11 cellular contexts compared by ENCODE assay signal in genomic region chrX:13151806-13152510, GRCh38.
DNase-seq lines count a peak whose midpoint lies in the region; ATAC-seq, FAIRE-seq and TF ChIP-seq lines count a peak whose summit lies in the region.
"Had no signal": no experiment of that assay in that cellular context is flagged by ENCODE, and none has a peak within 500 bp of the region (broad histone marks: within the 10 kb centered on the region; RNA-seq: fewer than 3 reads in every experiment).

No MANE protein-coding gene starts in this region.

- no peak for DNase-seq in natural killer cell
- DNase-seq in natural killer cell treated with Interleukin-12 subunit alpha and Interleukin-12 subunit beta and Interleukin-15 and Interleukin-18, amount 100 ng/mL, for 72 hours (ENCODE audit: low spot score) = no peak
- no peak for DNase-seq in activated naive CD8-positive, alpha-beta T cell treated with anti-CD3 and anti-CD28 coated beads, Interleukin-2, amount 50 U/mL, for 24 hours
- DNase-seq in keratinocyte (ENCODE audit: low read depth, low spot score) = no peak
- DNase-seq in uterus = no peak
- DNase-seq in 8988T = no peak
- no peak for DNase-seq in iPS-NIHi11 (ENCODE audit: low spot score)
- no peak for DNase-seq in DMS 273 treated with DMSO at 0.1 percent for 48 hours (lab: John Stamatoyannopoulos, UW)
- DNase-seq: foreskin keratinocyte had no signal

- no peak overlapping the region for H3K4me2 ChIP-seq in keratinocyte (ENCODE audit: control insufficient read depth, extremely low read depth, insufficient read depth, low read depth, low read length)
- H3K4me2 ChIP-seq: KMS-11 had no signal

- H3K9ac ChIP-seq in keratinocyte (ENCODE audit: control insufficient read depth, extremely low read depth, insufficient read depth, low read length) = no peak overlapping the region
- H3K9ac ChIP-seq: KMS-11 had no signal

- ATAC-seq in natural killer cell = peak; percentile 49 to 94 (median 77)
- ATAC-seq in natural killer cell treated with Interleukin-12 subunit alpha and Interleukin-12 subunit beta and Interleukin-15 and Interleukin-18, amount 100 ng/mL, for 72 hours = no peak
- ATAC-seq in activated naive CD8-positive, alpha-beta T cell treated with anti-CD3 and anti-CD28 coated beads, Interleukin-2, amount 50 U/mL, for 24 hours = peak; percentile 96
- ATAC-seq: foreskin keratinocyte had no signal

- H4K20me1 ChIP-seq in keratinocyte (ENCODE audit: control insufficient read depth, extremely low read depth, insufficient read depth, low read length) = no peaks in the 10 kb centered on the region

- no peaks in the 10 kb centered on the region for H3K79me2 ChIP-seq in keratinocyte (ENCODE audit: control insufficient read depth, insufficient read depth, low read length)

- H3K4me1 ChIP-seq in keratinocyte (ENCODE audit: control insufficient read depth, extremely low read depth, insufficient read depth, low read length) = no peaks in the 10 kb centered on the region
- no peaks in the 10 kb centered on the region for H3K4me1 ChIP-seq in uterus
- H3K4me1 ChIP-seq: foreskin keratinocyte had no signal

- no peak overlapping the region for H3K4me3 ChIP-seq in keratinocyte (ENCODE audit: control insufficient read depth in 2 of 3, extremely low read depth in 1 of 3, insufficient read depth in 2 of 3, low read depth in 1 of 3, low read length in 3 of 3)
- H3K4me3 ChIP-seq in uterus = no peak overlapping the region

- peaks cover 3% of the 10 kb centered on the region for H3K36me3 Mint-ChIP-seq in natural killer cell
- H3K36me3 Mint-ChIP-seq in natural killer cell treated with Interleukin-12 subunit alpha and Interleukin-12 subunit beta and Interleukin-15 and Interleukin-18, amount 100 ng/mL, for 72 hours = peaks cover 7% of the 10 kb centered on the region
- H3K36me3 Mint-ChIP-seq in activated naive CD8-positive, alpha-beta T cell treated with anti-CD3 and anti-CD28 coated beads, Interleukin-2, amount 50 U/mL, for 24 hours (ENCODE audit: low read depth) = peaks cover 1% of the 10 kb centered on the region

- dilution Hi-C loops in keratinocyte (cut with MboI; ENCODE audit: extremely low pct_ligation_motif_present, low sequenced_read_pairs) = no loop called here

- FAIRE-seq in keratinocyte (lab: Jason Lieb, UNC) = peak; percentile 20

- no peaks in the 10 kb centered on the region for H3K9me3 ChIP-seq in keratinocyte (ENCODE audit: control insufficient read depth, low read depth, low read length)
- no peaks in the 10 kb centered on the region for H3K9me3 ChIP-seq in uterus

- no peak overlapping the region for H3K27ac ChIP-seq in keratinocyte (ENCODE audit: control insufficient read depth, insufficient read depth, low read length)
- peak overlapping the region; percentile 68 to 81 for H3K27ac ChIP-seq in uterus
- H3K27ac ChIP-seq: C4-2B, foreskin keratinocyte, KMS-11 had no signal

- no peak overlapping the region for H2AFZ ChIP-seq in keratinocyte (ENCODE audit: control insufficient read depth, low read length)

- no peak for TF ChIP-seq POLR2A in uterus (IDR thresholded peaks at IDR 0.05)

- H3K4me1 Mint-ChIP-seq in natural killer cell = peaks cover 8 to 10% of the 10 kb centered on the region in 2 donors
- H3K4me1 Mint-ChIP-seq in natural killer cell treated with Interleukin-12 subunit alpha and Interleukin-12 subunit beta and Interleukin-15 and Interleukin-18, amount 100 ng/mL, for 72 hours (ENCODE audit: low read depth in 2 of 2) = peaks cover 13 to 14% of the 10 kb centered on the region in 2 donors
- peaks cover 20% of the 10 kb centered on the region for H3K4me1 Mint-ChIP-seq in activated naive CD8-positive, alpha-beta T cell treated with anti-CD3 and anti-CD28 coated beads, Interleukin-2, amount 50 U/mL, for 24 hours

- H3K9me3 Mint-ChIP-seq in natural killer cell = peaks cover 0 to 3% of the 10 kb centered on the region in 2 donors
- H3K9me3 Mint-ChIP-seq in natural killer cell treated with Interleukin-12 subunit alpha and Interleukin-12 subunit beta and Interleukin-15 and Interleukin-18, amount 100 ng/mL, for 72 hours = no peaks in the 10 kb centered on the region
- peaks cover 11% of the 10 kb centered on the region for H3K9me3 Mint-ChIP-seq in activated naive CD8-positive, alpha-beta T cell treated with anti-CD3 and anti-CD28 coated beads, Interleukin-2, amount 50 U/mL, for 24 hours

- intact Hi-C loops in natural killer cell (cut with micrococcal nuclease) (no loop called here), uterus (cut with DNase I; ENCODE audit: low total_unique reads) (no loop called here)

- H3K4me3 Mint-ChIP-seq in natural killer cell = peak overlapping the region; percentile 41
- H3K4me3 Mint-ChIP-seq in natural killer cell treated with Interleukin-12 subunit alpha and Interleukin-12 subunit beta and Interleukin-15 and Interleukin-18, amount 100 ng/mL, for 72 hours = no peak overlapping the region
- peak overlapping the region; percentile 43 for H3K4me3 Mint-ChIP-seq in activated naive CD8-positive, alpha-beta T cell treated with anti-CD3 and anti-CD28 coated beads, Interleukin-2, amount 50 U/mL, for 24 hours

- H3K27me3 ChIP-seq in keratinocyte (ENCODE audit: control insufficient read depth, extremely low read depth, insufficient read depth, low read length) (no peaks in the 10 kb centered on the region), uterus (no peaks in the 10 kb centered on the region)
- H3K27me3 ChIP-seq: foreskin keratinocyte had no signal

- peaks cover 0 to 3% of the 10 kb centered on the region in 2 donors for H3K27me3 Mint-ChIP-seq in natural killer cell (ENCODE audit: low read depth in 2 of 2)
- peaks cover 0 to 27% of the 10 kb centered on the region in 2 donors for H3K27me3 Mint-ChIP-seq in natural killer cell treated with Interleukin-12 subunit alpha and Interleukin-12 subunit beta and Interleukin-15 and Interleukin-18, amount 100 ng/mL, for 72 hours
- no peaks in the 10 kb centered on the region for H3K27me3 Mint-ChIP-seq in activated naive CD8-positive, alpha-beta T cell treated with anti-CD3 and anti-CD28 coated beads, Interleukin-2, amount 50 U/mL, for 24 hours

- H3K27ac Mint-ChIP-seq in natural killer cell = peak overlapping the region; percentile 59 to 85
- no peak overlapping the region for H3K27ac Mint-ChIP-seq in natural killer cell treated with Interleukin-12 subunit alpha and Interleukin-12 subunit beta and Interleukin-15 and Interleukin-18, amount 100 ng/mL, for 72 hours
- H3K27ac Mint-ChIP-seq in activated naive CD8-positive, alpha-beta T cell treated with anti-CD3 and anti-CD28 coated beads, Interleukin-2, amount 50 U/mL, for 24 hours = peak overlapping the region; percentile 71

- TF ChIP-seq CTCF in natural killer cell (IDR thresholded peaks at IDR 0.05) = no peak
- no peak for TF ChIP-seq CTCF in keratinocyte (optimal IDR thresholded peaks at IDR 0.05 in 1 of 3, IDR thresholded peaks at IDR 0.05 in 1 of 3, conservative IDR thresholded peaks at IDR 0.05 in 1 of 3; ENCODE audit: extremely low read depth in 1 of 3, insufficient read depth in 2 of 3, low read length in 3 of 3)
- TF ChIP-seq CTCF in uterus (IDR thresholded peaks at IDR 0.05) = no peak

- H3K36me3 ChIP-seq in keratinocyte (ENCODE audit: control insufficient read depth in 2 of 2, extremely low read depth in 1 of 2, insufficient read depth in 2 of 2, low read length in 2 of 2) (no peaks in the 10 kb centered on the region), uterus (no peaks in the 10 kb centered on the region)

- H3K9me1 ChIP-seq in keratinocyte (ENCODE audit: control insufficient read depth, extremely low read depth, insufficient read depth, low read length) = no peaks in the 10 kb centered on the region

Comparison
In these comparisons a context has a peak if more than half of its experiments do, and no peak if none do; other contexts are left out.
1. ATAC-seq: peak in natural killer cell (3 of 3) and activated naive CD8-positive, alpha-beta T cell treated with anti-CD3 and anti-CD28 coated beads, Interleukin-2, amount 50 U/mL, for 24 hours (single experiment); none in natural killer cell treated with Interleukin-12 subunit alpha and Interleukin-12 subunit beta and Interleukin-15 and Interleukin-18, amount 100 ng/mL, for 72 hours (0 of 2).
2. H3K27ac Mint-ChIP-seq: peak in natural killer cell (2 of 2) and activated naive CD8-positive, alpha-beta T cell treated with anti-CD3 and anti-CD28 coated beads, Interleukin-2, amount 50 U/mL, for 24 hours (single experiment); none in natural killer cell treated with Interleukin-12 subunit alpha and Interleukin-12 subunit beta and Interleukin-15 and Interleukin-18, amount 100 ng/mL, for 72 hours (0 of 2).